Comparison of ENCODE assay signal across 16 cellular contexts in genomic region chr4:41428205-41428940, GRCh38.
DNase-seq lines count a peak whose midpoint lies in the region; ATAC-seq, FAIRE-seq and TF ChIP-seq lines count a peak whose summit lies in the region.
"Had no signal": no experiment of that assay in that cellular context is flagged by ENCODE, and none has a peak within 500 bp of the region (broad histone marks: within the 10 kb centered on the region; RNA-seq: fewer than 3 reads in every experiment).

No MANE protein-coding gene starts in this region.

- H3K4me1 Mint-ChIP-seq in endothelial cell (ENCODE audit: unreplicated experiment) (peaks cover 88% of the 10 kb centered on the region), nephron progenitor cell (peaks cover 81% of the 10 kb centered on the region), osteocyte (ENCODE audit: unreplicated experiment) (no peaks in the 10 kb centered on the region)

- TF ChIP-seq EP300 in A549 (IDR thresholded peaks at IDR 0.05): no peak

- peak overlapping the region; percentile 61 for H3K4me2 ChIP-seq in A549

- no peaks in the 10 kb centered on the region for H3K9me3 ChIP-seq in A549
- no peaks in the 10 kb centered on the region for H3K9me3 ChIP-seq in HUES48 (ENCODE audit: control insufficient read depth, insufficient read depth, low read length)

- WGBS in A549 (ENCODE audit: missing lambda C conversion rate): 82% methylated on average over 5 of the region's 5 CpGs

- TF ChIP-seq CTCF in A549 (IDR thresholded peaks at IDR 0.05): no peak
- no peak for TF ChIP-seq CTCF in endothelial cell (IDR thresholded peaks at IDR 0.05; ENCODE audit: unreplicated experiment)
- TF ChIP-seq CTCF in nephron progenitor cell (IDR thresholded peaks at IDR 0.05): no peak
- TF ChIP-seq CTCF in osteocyte (IDR thresholded peaks at IDR 0.05): no peak

- H3K27me3 Mint-ChIP-seq in endothelial cell (ENCODE audit: unreplicated experiment): peaks cover 8% of the 10 kb centered on the region
- no peaks in the 10 kb centered on the region for H3K27me3 Mint-ChIP-seq in nephron progenitor cell (ENCODE audit: low read depth, poor library complexity)
- peaks cover 7% of the 10 kb centered on the region for H3K27me3 Mint-ChIP-seq in osteocyte (ENCODE audit: unreplicated experiment)

- CTCF ChIA-PET in A549 (lab: Yijun Ruan, JAX): no interaction called here

- H3K4me3 ChIP-seq in A549 (no peak overlapping the region), HUES48 (ENCODE audit: low read depth, low read length) (no peak overlapping the region)
- H3K4me3 ChIP-seq: tibial nerve had no signal

- no peak overlapping the region for H3K4me3 Mint-ChIP-seq in endothelial cell (ENCODE audit: unreplicated experiment)
- peak overlapping the region; percentile 23 for H3K4me3 Mint-ChIP-seq in nephron progenitor cell
- no peak overlapping the region for H3K4me3 Mint-ChIP-seq in osteocyte (ENCODE audit: unreplicated experiment)
- H3K4me3 Mint-ChIP-seq: WTC11 had no signal

- no peak overlapping the region for H3K9ac ChIP-seq in HUES48 (ENCODE audit: low read depth, low read length)

- H3K9me3 Mint-ChIP-seq in endothelial cell (ENCODE audit: unreplicated experiment) (no peaks in the 10 kb centered on the region), nephron progenitor cell (peaks cover 11% of the 10 kb centered on the region), osteocyte (ENCODE audit: unreplicated experiment) (no peaks in the 10 kb centered on the region)

- no peak for TF ChIP-seq RAD21 in A549 (conservative IDR thresholded peaks at IDR 0.05 in 1 of 2, IDR thresholded peaks at IDR 0.05 in 1 of 2)

- DNase-seq in A549 (ENCODE audit: low read depth in 1 of 2, low spot score in 1 of 2) (no peak), endothelial cell (ENCODE audit: low spot score) (no peak), nephron progenitor cell (no peak), osteocyte (ENCODE audit: extremely low spot score, unreplicated experiment) (no peak), HK-2 (ENCODE audit: unreplicated experiment) (no peak)
- no peak for DNase-seq in activated CD4-positive, alpha-beta T cell treated with anti-CD3 and anti-CD28 coated beads for 1 hour
- DNase-seq: activated naive CD4-positive, alpha-beta T cell treated with Interleukin-2 at 50 U/mL for 16 hours; NCI-H1417 treated with DMSO at 0.1 percent for 48 hours; NCI-H345; SW 1271 had no signal

- TF ChIP-seq POLR2A in A549 (IDR thresholded peaks at IDR 0.05; ENCODE audit: low read length): no peak

- H3K36me3 ChIP-seq in HUES48 (ENCODE audit: control insufficient read depth, insufficient read depth, low read length): no peaks in the 10 kb centered on the region
- H3K36me3 ChIP-seq: tibial nerve had no signal

- H3K27ac ChIP-seq in A549: peak overlapping the region; percentile 17 to 75; a peak in 4 of 6 replicates
- H3K27ac ChIP-seq in HUES48 (ENCODE audit: low read depth, low read length): peak overlapping the region; percentile 39

- H3K4me1 ChIP-seq in A549 (peaks cover 76% of the 10 kb centered on the region), HUES48 (ENCODE audit: control insufficient read depth, insufficient read depth, low read length) (peaks cover 53% of the 10 kb centered on the region)

- ATAC-seq in A549 (no peak), HG03025 (IDR thresholded peaks at IDR 0.05; ENCODE audit: low FRiP score, unreplicated experiment) (no peak)
- ATAC-seq: WTC11 had no signal

- FAIRE-seq in A549 (lab: Jason Lieb, UNC): no peak
- FAIRE-seq: bronchial epithelial cell, GM19239 had no signal

- H3K27ac Mint-ChIP-seq in endothelial cell (ENCODE audit: unreplicated experiment) (peak overlapping the region; percentile 96), nephron progenitor cell (peak overlapping the region; percentile 99), osteocyte (ENCODE audit: unreplicated experiment) (no peak overlapping the region)
- H3K27ac Mint-ChIP-seq: WTC11 had no signal

- H3K27me3 ChIP-seq in HUES48 (ENCODE audit: control insufficient read depth, insufficient read depth, low read length): no peaks in the 10 kb centered on the region
- H3K27me3 ChIP-seq: tibial nerve had no signal

- peaks cover 23% of the 10 kb centered on the region for H3K36me3 Mint-ChIP-seq in endothelial cell (ENCODE audit: low read depth, unreplicated experiment)
- peaks cover 19% of the 10 kb centered on the region for H3K36me3 Mint-ChIP-seq in nephron progenitor cell (ENCODE audit: low read depth)
- no peaks in the 10 kb centered on the region for H3K36me3 Mint-ChIP-seq in osteocyte (ENCODE audit: unreplicated experiment)

- POLR2A ChIA-PET in A549 (lab: Yijun Ruan, JAX): no interaction called here

TF ChIP-seq in A549, 52 proteins besides CTCF, POLR2A, EP300 and RAD21:
- TF ChIP-seq HOXA7 (CRISPR knock-in tag; IDR thresholded peaks at IDR 0.05) (no peak), MAZ (IDR thresholded peaks at IDR 0.05; ENCODE audit: borderline replicate concordance, low read depth, low read length) (no peak), SREBF2 (IDR thresholded peaks at IDR 0.05) (no peak), JUNB (IDR thresholded peaks at IDR 0.05) (no peak), FOSL2 (IDR thresholded peaks at IDR 0.05) (no peak), FOSL2 (CRISPR knock-in tag; IDR thresholded peaks at IDR 0.05) (no peak), BCL3 (IDR thresholded peaks at IDR 0.05) (no peak), PHF8 (IDR thresholded peaks at IDR 0.05; ENCODE audit: borderline replicate concordance, low read depth) (no peak), NR3C1 (IDR thresholded peaks at IDR 0.05) (no peak), CHD4 (IDR thresholded peaks at IDR 0.05; ENCODE audit: borderline replicate concordance) (no peak), KDM1A (IDR thresholded peaks at IDR 0.05; ENCODE audit: low read depth) (no peak), GATA3 (IDR thresholded peaks at IDR 0.05; ENCODE audit: borderline replicate concordance) (no peak), CEBPB (IDR thresholded peaks at IDR 0.05) (no peak)
TF ChIP-seq in A549: peak in this region for 0.
